Comparison of ENCODE assay signal across 12 cellular contexts in the genomic region with DNA sequence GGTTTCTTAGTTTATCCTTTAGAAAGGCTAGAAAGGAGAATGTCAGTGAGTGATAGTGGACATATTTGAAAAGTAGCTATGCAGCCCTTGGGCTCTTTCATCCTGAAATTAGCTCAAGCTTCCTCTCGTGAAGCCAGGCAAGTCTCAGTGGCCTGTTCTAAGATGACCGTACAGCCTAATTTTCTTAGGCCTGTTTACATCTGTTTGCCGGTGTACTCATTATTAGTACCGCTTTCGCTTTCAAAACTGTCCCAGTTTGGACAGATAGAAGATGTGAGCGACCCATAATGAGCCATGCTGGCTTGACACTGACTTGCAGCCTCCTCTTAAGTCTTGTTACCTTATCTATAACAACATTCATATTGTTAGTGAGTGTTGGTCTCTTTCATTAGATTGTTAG. TPM values are rescaled to one million over a fixed set of nuclear protein-coding genes. Genes with fewer than 3 reads are reported as not detected.
A peak's percentile ranks its signal among the peaks of the same experiment; 100 is the strongest.
DNase-seq lines count a peak whose midpoint lies in the region; ATAC-seq and TF ChIP-seq lines count a peak whose summit lies in the region.
"Had no signal": no experiment of that assay in that cellular context is flagged by ENCODE, and none has a peak within 500 bp of the region (broad histone marks: within the 10 kb centered on the region; RNA-seq: fewer than 3 reads in every experiment).

No MANE protein-coding gene starts in this region.

- CTCF ChIA-PET in activated CD4-positive, alpha-beta memory T cell treated with anti-CD3 and anti-CD28 coated beads, Interleukin-2, amount 10 ng/mL, durations not matched to agents 7 days and 5 days (lab: Charles Lee), result no interaction called here

- H3K27ac Mint-ChIP-seq in activated CD4-positive, alpha-beta memory T cell treated with anti-CD3 and anti-CD28 coated beads, Interleukin-2, amount 10 ng/mL, durations not matched to agents 7 days and 5 days, result no peak overlapping the region

- TF ChIP-seq CTCF in fibroblast of villous mesenchyme (IDR thresholded peaks at IDR 0.05; ENCODE audit: insufficient read depth, low read depth, low read length), result no peak

- no peak overlapping the region for H3K4me3 Mint-ChIP-seq in activated CD4-positive, alpha-beta memory T cell treated with anti-CD3 and anti-CD28 coated beads, Interleukin-2, amount 10 ng/mL, durations not matched to agents 7 days and 5 days

- POLR2A ChIA-PET in activated CD4-positive, alpha-beta memory T cell treated with anti-CD3 and anti-CD28 coated beads, Interleukin-2, amount 10 ng/mL, durations not matched to agents 7 days and 5 days (lab: Charles Lee), result no interaction called here

- no peak overlapping the region for H3K4me3 ChIP-seq in fibroblast of villous mesenchyme (ENCODE audit: low read depth, low read length)
- H3K4me3 ChIP-seq: heart left ventricle, suprapubic skin had no signal

- H3K4me1 Mint-ChIP-seq in activated CD4-positive, alpha-beta memory T cell treated with anti-CD3 and anti-CD28 coated beads, Interleukin-2, amount 10 ng/mL, durations not matched to agents 7 days and 5 days, result peaks cover 2% of the 10 kb centered on the region

- no peaks in the 10 kb centered on the region for H3K9me3 Mint-ChIP-seq in activated CD4-positive, alpha-beta memory T cell treated with anti-CD3 and anti-CD28 coated beads, Interleukin-2, amount 10 ng/mL, durations not matched to agents 7 days and 5 days

- H3K36me3 Mint-ChIP-seq in activated CD4-positive, alpha-beta memory T cell treated with anti-CD3 and anti-CD28 coated beads, Interleukin-2, amount 10 ng/mL, durations not matched to agents 7 days and 5 days (ENCODE audit: low read depth), result no peaks in the 10 kb centered on the region

- peaks cover 3% of the 10 kb centered on the region for H3K27me3 Mint-ChIP-seq in activated CD4-positive, alpha-beta memory T cell treated with anti-CD3 and anti-CD28 coated beads, Interleukin-2, amount 10 ng/mL, durations not matched to agents 7 days and 5 days

- DNase-seq in fibroblast of villous mesenchyme (ENCODE audit: low read depth) (peak; percentile 32), GM19238 (ENCODE audit: insufficient read length, low spot score) (no peak)
- DNase-seq in activated naive CD4-positive, alpha-beta T cell treated with anti-CD3 and anti-CD28 coated beads, Interleukin-2, amount 50 U/mL, for 16 hours, result no peak
- no peak for DNase-seq in activated CD4-positive, alpha-beta memory T cell treated with anti-CD3 and anti-CD28 coated beads, Interleukin-2, amount 10 ng/mL, durations not matched to agents 7 days and 5 days
- DNase-seq in stimulated activated naive CD8-positive, alpha-beta T cell treated with anti-CD3 and anti-CD28 coated beads, Interleukin-15, Interleukin-2, amounts not matched to agents 100 U/mL and 50 U/mL, for 24 hours, result no peak
- DNase-seq: DMS79, heart left ventricle had no signal

- ATAC-seq in GM18907 (IDR thresholded peaks at IDR 0.05; ENCODE audit: unreplicated experiment), result peak; percentile 95
- ATAC-seq in HG02571 (IDR thresholded peaks at IDR 0.05; ENCODE audit: unreplicated experiment), result peak; percentile 93
- peak; percentile 97 for ATAC-seq in HG03439 (IDR thresholded peaks at IDR 0.05; ENCODE audit: unreplicated experiment)
- no peak for ATAC-seq in stimulated activated naive CD8-positive, alpha-beta T cell treated with anti-CD3 and anti-CD28 coated beads, Interleukin-15, Interleukin-2, amounts not matched to agents 100 U/mL and 50 U/mL, for 24 hours
- ATAC-seq: heart left ventricle had no signal

RNA-seq across cellular contexts. Expression of gene ARL14, which starts 5.7 kb away (rescaled TPM):
- total RNA-seq in fibroblast of villous mesenchyme, result not detected in 2 replicates
- total RNA-seq in activated CD4-positive, alpha-beta memory T cell treated with anti-CD3 and anti-CD28 coated beads, Interleukin-2, amount 10 ng/mL, durations not matched to agents 7 days and 5 days, result not detected
- total RNA-seq: chondrocyte, heart left ventricle, suprapubic skin had no signal
